In genomic region chr4:4427886-4428285, GRCh38 we compare ENCODE assay signal across 14 cellular contexts.
"Had no signal": no experiment of that assay in that cellular context is flagged by ENCODE, and none has a peak within 500 bp of the region (broad histone marks: within the 10 kb centered on the region; RNA-seq: fewer than 3 reads in every experiment).

No MANE protein-coding gene starts in this region.

- DNase-seq: activated CD4-positive, alpha-beta T cell treated with anti-CD3 and anti-CD28 coated beads for 4 hours; activated CD8-positive, alpha-beta memory T cell treated with anti-CD3 and anti-CD28 coated beads, Interleukin-2, amount 50 U/mL, for 4 hours; activated CD8-positive, alpha-beta T cell treated with anti-CD3 and anti-CD28 coated beads, Interleukin-2, amount 10 ng/mL, durations not matched to agents 7 days and 5 days; activated naive CD8-positive, alpha-beta T cell treated with anti-CD3 and anti-CD28 coated beads, Interleukin-2, amount 10 ng/mL, durations not matched to agents 7 days and 5 days; anterior cingulate cortex; gastrocnemius medialis; heart right ventricle; mucosa of descending colon; natural killer cell; nucleus accumbens; psoas muscle; spleen had no signal

- H3K27ac ChIP-seq: gastrocnemius medialis, heart right ventricle, psoas muscle, spleen had no signal

- ATAC-seq: activated CD8-positive, alpha-beta T cell treated with anti-CD3 and anti-CD28 coated beads, Interleukin-2, amount 10 ng/mL, durations not matched to agents 7 days and 5 days; gastrocnemius medialis; heart right ventricle; left lobe of liver; mucosa of descending colon; natural killer cell; psoas muscle; sciatic nerve had no signal

- H3K27me3 ChIP-seq: gastrocnemius medialis, heart right ventricle, spleen had no signal

- H3K4me1 ChIP-seq: gastrocnemius medialis, heart right ventricle, psoas muscle had no signal

- H3K4me3 ChIP-seq: gastrocnemius medialis, heart right ventricle, mucosa of descending colon, psoas muscle, spleen had no signal

- H3K9me3 ChIP-seq: gastrocnemius medialis, heart right ventricle, mucosa of descending colon, psoas muscle, spleen had no signal
